Comparison of ENCODE assay signal across 21 cellular contexts in genomic region chr7:39749717-39750116, GRCh38.
DNase-seq lines count a peak whose midpoint lies in the region; ATAC-seq, FAIRE-seq and TF ChIP-seq lines count a peak whose summit lies in the region.
"Had no signal": no experiment of that assay in that cellular context is flagged by ENCODE, and none has a peak within 500 bp of the region (broad histone marks: within the 10 kb centered on the region; RNA-seq: fewer than 3 reads in every experiment).

No MANE protein-coding gene starts in this region.

- peaks cover 84% of the 10 kb centered on the region for H3K4me1 Mint-ChIP-seq in HFFc6 (ENCODE audit: low read depth)
- H3K4me1 Mint-ChIP-seq in chondrocyte (ENCODE audit: low read depth) = peaks cover 29% of the 10 kb centered on the region
- H3K4me1 Mint-ChIP-seq in T-helper 2 cell treated with Interferon-gamma antibody and Interleukin-4, amounts not matched to agents 5 μg/mL and 100 μg/mL, for 36 hours (ENCODE audit: low read depth) = peaks cover 7% of the 10 kb centered on the region

- H3K9me3 ChIP-seq in NT2/D1 (ENCODE audit: insufficient read depth, low read length) = peaks cover 5% of the 10 kb centered on the region; the same call in 1 of the 2 replicates
- H3K9me3 ChIP-seq in K562 (replicated peaks; ENCODE audit: control insufficient read depth, insufficient read depth, low read depth, low read length) = no peaks in the 10 kb centered on the region; the same call in 1 of the 2 replicates
- H3K9me3 ChIP-seq: HAP-1 had no signal

- H3K9me3 Mint-ChIP-seq in HFFc6 (peaks cover 4% of the 10 kb centered on the region; the same call in 1 of the 2 replicates), chondrocyte (ENCODE audit: low read depth) (no peaks in the 10 kb centered on the region)
- H3K9me3 Mint-ChIP-seq in T-helper 2 cell treated with Interferon-gamma antibody and Interleukin-4, amounts not matched to agents 5 μg/mL and 100 μg/mL, for 36 hours = no peaks in the 10 kb centered on the region
- H3K9me3 Mint-ChIP-seq: CD4-positive, alpha-beta T cell had no signal

- H3K27ac ChIP-seq in K562 (ENCODE audit: extremely low read depth, low read depth, low read length) = no peak overlapping the region

- no peaks in the 10 kb centered on the region for H4K20me1 ChIP-seq in K562 (replicated peaks; ENCODE audit: control insufficient read depth, insufficient read depth, low read length)

- ATAC-seq in K562 (no peak), HG03095 (IDR thresholded peaks at IDR 0.05; ENCODE audit: unreplicated experiment) (no peak)

- H3K4me3 Mint-ChIP-seq in HFFc6 (no peak overlapping the region), chondrocyte (ENCODE audit: unreplicated experiment) (no peak overlapping the region)
- no peak overlapping the region for H3K4me3 Mint-ChIP-seq in T-helper 2 cell treated with Interferon-gamma antibody and Interleukin-4, amounts not matched to agents 5 μg/mL and 100 μg/mL, for 36 hours
- H3K4me3 Mint-ChIP-seq: B cell; CD4-positive, alpha-beta T cell had no signal

- H3K27me3 ChIP-seq in NT2/D1 (ENCODE audit: insufficient read depth, insufficient read length) (no peaks in the 10 kb centered on the region), K562 (ENCODE audit: control insufficient read depth in 2 of 2, insufficient read depth in 2 of 2, low read length in 2 of 2) (peaks cover 0 to 4% of the 10 kb centered on the region in 2 experiments; a peak in 1 of 5 replicates)

- no peak overlapping the region for H3K4me2 ChIP-seq in K562 (ENCODE audit: insufficient read depth, low read length)

- FAIRE-seq in K562 (lab: Jason Lieb, UNC) = peak; percentile 40
- FAIRE-seq: D721Med, GM18507 had no signal

- TF ChIP-seq CTCF in GM12865 (IDR thresholded peaks at IDR 0.05; ENCODE audit: insufficient read depth, low read depth, low read length, missing control alignments) (no peak), HFFc6 (IDR thresholded peaks at IDR 0.05) (no peak), K562 (IDR thresholded peaks at IDR 0.05 in 2 of 3, conservative IDR thresholded peaks at IDR 0.05 in 1 of 3; ENCODE audit: insufficient read depth in 2 of 3, low read depth in 1 of 3, low read length in 3 of 3) (no peak), chondrocyte (IDR thresholded peaks at IDR 0.05) (no peak)

- no peaks in the 10 kb centered on the region for H3K9me1 ChIP-seq in K562 (ENCODE audit: control insufficient read depth, insufficient read depth, low read length)

- peaks cover 7% of the 10 kb centered on the region for H3K36me3 Mint-ChIP-seq in HFFc6 (ENCODE audit: low read depth)
- no peaks in the 10 kb centered on the region for H3K36me3 Mint-ChIP-seq in chondrocyte (ENCODE audit: low read depth)
- no peaks in the 10 kb centered on the region for H3K36me3 Mint-ChIP-seq in T-helper 2 cell treated with Interferon-gamma antibody and Interleukin-4, amounts not matched to agents 5 μg/mL and 100 μg/mL, for 36 hours (ENCODE audit: low read depth)

- H3K4me1 ChIP-seq in NT2/D1 (ENCODE audit: insufficient read depth, insufficient read length) (peaks cover 3% of the 10 kb centered on the region), K562 (replicated peaks in 1 of 2; ENCODE audit: control insufficient read depth in 2 of 2, insufficient read depth in 2 of 2, low read length in 2 of 2) (peaks cover 0 to 8% of the 10 kb centered on the region in 2 experiments; a peak in 1 of 5 replicates)

- no peaks in the 10 kb centered on the region for H3K79me2 ChIP-seq in K562 (ENCODE audit: control insufficient read depth, insufficient read depth, low read length)

- POLR2A ChIA-PET in K562 (lab: Yijun Ruan, JAX) = interaction anchor here (0.7 kb wide), 1 partner anchor 38 kb away, joined by 3 read pairs; no protein-coding TSS in a partner anchor

- TF ChIP-seq EP300 in K562 (IDR thresholded peaks at IDR 0.05; ENCODE audit: low read length) = no peak

- peaks cover 3% of the 10 kb centered on the region for H3K36me3 ChIP-seq in NT2/D1 (ENCODE audit: insufficient read depth, insufficient read length, low read length)
- H3K36me3 ChIP-seq in K562 (ENCODE audit: control insufficient read depth, insufficient read depth, low read length) = no peaks in the 10 kb centered on the region
- H3K36me3 ChIP-seq: HAP-1 had no signal

- H3K27ac Mint-ChIP-seq in HFFc6 (peak overlapping the region; percentile 58; the same call in 1 of the 2 replicates), chondrocyte (ENCODE audit: unreplicated experiment) (no peak overlapping the region)
- H3K27ac Mint-ChIP-seq in T-helper 2 cell treated with Interferon-gamma antibody and Interleukin-4, amounts not matched to agents 5 μg/mL and 100 μg/mL, for 36 hours = no peak overlapping the region
- H3K27ac Mint-ChIP-seq: B cell; CD4-positive, alpha-beta T cell had no signal

- CTCF ChIA-PET in K562 (lab: Yijun Ruan, JAX; ENCODE audit: low intra/inter-chr PET ratio) = interaction anchor here (0.6 kb wide), 1 partner anchor 139 kb away, joined by 4 read pairs; no protein-coding TSS in a partner anchor

- in situ Hi-C loops in K562 (cut with MboI) = no loop called here

- no peak for TF ChIP-seq POLR2A in K562 (conservative IDR thresholded peaks at IDR 0.05)

- intact Hi-C loops in K562 (cut with micrococcal nuclease) = no loop called here

- H3K4me3 ChIP-seq in GM12865 (ENCODE audit: low read depth, low read length) (no peak overlapping the region), NT2/D1 (ENCODE audit: insufficient read length, low read depth) (no peak overlapping the region), K562 (no peak overlapping the region)
- H3K4me3 ChIP-seq: HAP-1 had no signal

- no peak for TF ChIP-seq RAD21 in K562 (CRISPR knock-in tag; conservative IDR thresholded peaks at IDR 0.05 in 1 of 2, IDR thresholded peaks at IDR 0.05 in 1 of 2)

- H3K9ac ChIP-seq in NT2/D1 (ENCODE audit: insufficient read length, low read depth) (no peak overlapping the region), K562 (ENCODE audit: insufficient read depth in 1 of 2, low read depth in 2 of 2, low read length in 2 of 2) (no peak overlapping the region)

- 10% methylated on average over 2 of the region's 2 CpGs for WGBS in K562 (ENCODE audit: insufficient coverage, low coverage, missing lambda C conversion rate)

- BruUV-seq in K562 (replicated peaks; lab: Mats Ljungman, UMichigan) = no TSS peak

- H2AFZ ChIP-seq in K562 (ENCODE audit: low read depth, low read length) = no peak overlapping the region

- DNase-seq in GM12865 (ENCODE audit: low read depth) (peak; percentile 26), HFFc6 (no peak), NT2/D1 (ENCODE audit: low read depth, low spot score) (peak; percentile 79), K562 (ENCODE audit: extremely low read depth in 1 of 4, low spot score in 3 of 4) (no peak), chondrocyte (ENCODE audit: low spot score) (no peak)
- DNase-seq in T-helper 2 cell treated with Interferon-gamma antibody and Interleukin-4, amounts not matched to agents 5 μg/mL and 100 μg/mL, for 36 hours (ENCODE audit: low spot score) = no peak
- no peak for DNase-seq in stimulated activated CD4-positive, alpha-beta T cell treated with anti-CD3 and anti-CD28 coated beads, Interleukin-4, amount 100 ng/mL, for 4 hours
- DNase-seq: ACHN; C1 segment of cervical spinal cord; CD4-positive, alpha-beta T cell; DMS153; DND-41; GDM1; GOT3; Kasumi-1; KBM-7 had no signal

- no peaks in the 10 kb centered on the region for H3K27me3 Mint-ChIP-seq in HFFc6 (ENCODE audit: insufficient read depth)
- no peaks in the 10 kb centered on the region for H3K27me3 Mint-ChIP-seq in chondrocyte (ENCODE audit: low read depth)
- no peaks in the 10 kb centered on the region for H3K27me3 Mint-ChIP-seq in T-helper 2 cell treated with Interferon-gamma antibody and Interleukin-4, amounts not matched to agents 5 μg/mL and 100 μg/mL, for 36 hours (ENCODE audit: low read depth)
- H3K27me3 Mint-ChIP-seq: B cell; CD4-positive, alpha-beta T cell had no signal

TF ChIP-seq in K562, 482 proteins besides CTCF, POLR2A, EP300 and RAD21:
- no peak for TF ChIP-seq GABPB2 (CRISPR knock-in tag; conservative IDR thresholded peaks at IDR 0.05)
- TF ChIP-seq FOXA3 (CRISPR knock-in tag; conservative IDR thresholded peaks at IDR 0.05 in 1 of 2, IDR thresholded peaks at IDR 0.05 in 1 of 2) = no peak
- TF ChIP-seq ZNF512 (tag; IDR thresholded peaks at IDR 0.05) = no peak
- TF ChIP-seq ZNF449 (CRISPR knock-in tag; IDR thresholded peaks at IDR 0.05) = no peak
- no peak for TF ChIP-seq SMAD1 (IDR thresholded peaks at IDR 0.05; ENCODE audit: low read depth, low read length, partially characterized antibody)
- no peak for TF ChIP-seq HNRNPUL1 (IDR thresholded peaks at IDR 0.05; ENCODE audit: low read length)
- no peak for TF ChIP-seq LCOR (CRISPR knock-in tag; IDR thresholded peaks at IDR 0.05)
- no peak for TF ChIP-seq TCF7L2 (IDR thresholded peaks at IDR 0.05; ENCODE audit: low read depth, low read length)
- no peak for TF ChIP-seq SMARCC2 (IDR thresholded peaks at IDR 0.05; ENCODE audit: low read depth)

Comparison
In these comparisons a context has a peak if more than half of its experiments do, and no peak if none do; other contexts are left out.
1. DNase-seq: peak in GM12865 (single experiment) and NT2/D1 (single experiment); none in HFFc6 (single experiment), K562 (0 of 4), chondrocyte (single experiment), T-helper 2 cell treated with Interferon-gamma antibody and Interleukin-4, amounts not matched to agents 5 μg/mL and 100 μg/mL, for 36 hours (single experiment) and stimulated activated CD4-positive, alpha-beta T cell treated with anti-CD3 and anti-CD28 coated beads, Interleukin-4, amount 100 ng/mL, for 4 hours (0 of 2).